Comparison of ENCODE assay signal across 16 cellular contexts in the genomic region with DNA sequence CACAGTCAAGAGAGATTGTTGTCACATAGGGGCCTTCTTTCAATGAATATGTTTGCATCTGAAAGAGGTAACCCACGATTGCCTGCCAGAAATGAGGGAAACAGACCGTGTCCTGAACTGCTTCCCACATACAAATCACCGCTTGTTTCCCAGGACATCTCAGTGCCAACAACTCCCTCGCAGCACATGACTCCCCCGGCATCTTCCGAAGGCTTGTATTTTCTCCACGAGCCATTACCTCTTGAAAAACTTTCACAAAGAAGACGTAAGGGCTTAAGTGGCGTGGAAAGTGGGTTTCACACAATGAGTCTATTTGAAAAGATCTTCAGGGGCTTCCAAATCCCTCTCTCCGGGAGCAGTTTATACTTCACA. TPM values are rescaled to one million over a fixed set of nuclear protein-coding genes. Genes with fewer than 3 reads are reported as not detected.
A peak's percentile ranks its signal among the peaks of the same experiment; 100 is the strongest.
DNase-seq lines count a peak whose midpoint lies in the region; ATAC-seq, FAIRE-seq and TF ChIP-seq lines count a peak whose summit lies in the region.
"Had no signal": no experiment of that assay in that cellular context is flagged by ENCODE, and none has a peak within 500 bp of the region (broad histone marks: within the 10 kb centered on the region; RNA-seq: fewer than 3 reads in every experiment).

No MANE protein-coding gene starts in this region.

- H3K4me1 ChIP-seq in HEK293 (ENCODE audit: control insufficient read depth, insufficient read depth, low read length) (no peaks in the 10 kb centered on the region), spleen (peaks cover 0 to 3% (median 0%) of the 10 kb centered on the region in 6 donors)

- TF ChIP-seq CTCF in HEK293 (tag by site-specific recombination; IDR thresholded peaks at IDR 0.05) (no peak), spleen (IDR thresholded peaks at IDR 0.05 in 8 of 11, conservative IDR thresholded peaks at IDR 0.05 in 3 of 11) (no peak), D721Med (IDR thresholded peaks at IDR 0.05; ENCODE audit: insufficient read depth, missing control alignments) (no peak)

- no peak for FAIRE-seq in D721Med (lab: Jason Lieb, UNC)

- H3K36me3 ChIP-seq in HEK293 (ENCODE audit: control insufficient read depth in 2 of 2, insufficient read depth in 1 of 2, low read length in 2 of 2), result no peaks in the 10 kb centered on the region
- no peaks in the 10 kb centered on the region for H3K36me3 ChIP-seq in spleen
- H3K36me3 ChIP-seq: upper lobe of left lung had no signal

- no peak for ATAC-seq in GM19455 (IDR thresholded peaks at IDR 0.05; ENCODE audit: unreplicated experiment)
- ATAC-seq in HG03457 (IDR thresholded peaks at IDR 0.05; ENCODE audit: unreplicated experiment), result no peak
- ATAC-seq: natural killer cell, Panc1, right cardiac atrium had no signal

- CTCF ChIA-PET in HEK293 (lab: Yijun Ruan, JAX), result no interaction called here

- H3K27ac ChIP-seq in HEK293 (ENCODE audit: extremely low read depth, low read depth, low read length) (no peak overlapping the region), spleen (no peak overlapping the region)
- H3K27ac ChIP-seq: GM23248, upper lobe of left lung had no signal

- intact Hi-C loops in spleen (cut with DNase I; ENCODE audit: low total_unique reads), result no loop called here

- 76 to 81% (median 78%) methylated on average over 10 of the region's 10 CpGs for WGBS in spleen, 5 donors

- DNase-seq in NCI-H69 (lab: John Stamatoyannopoulos, UW) (peak; percentile 92), glomerular visceral epithelial cell (ENCODE audit: extremely low spot score) (peak; percentile 21), spleen (peak; percentile 4), D721Med (ENCODE audit: insufficient read length, low spot score) (no peak)
- DNase-seq: activated CD4-positive, alpha-beta memory T cell treated with anti-CD3 and anti-CD28 coated beads, Interleukin-2, amount 10 ng/mL, durations not matched to agents 7 days and 5 days; DMS153; GM23248; natural killer cell; NCI-H2227 treated with DMSO at 0.1 percent for 48 hours; stimulated activated CD4-positive, alpha-beta T cell treated with anti-CD3 and anti-CD28 coated beads, Interleukin-4, amount 100 ng/mL, for 1 hour had no signal

- H3K27me3 ChIP-seq in spleen (replicated peaks in 1 of 7), result peaks cover 0 to 82% (median 22%) of the 10 kb centered on the region in 7 donors
- H3K27me3 ChIP-seq: upper lobe of left lung had no signal

- TF ChIP-seq POLR2A in spleen (IDR thresholded peaks at IDR 0.05), result no peak

- H3K4me3 ChIP-seq in HEK293 (ENCODE audit: low read depth, low read length), result no peak overlapping the region
- no peak overlapping the region for H3K4me3 ChIP-seq in spleen
- H3K4me3 ChIP-seq: GM23248, upper lobe of left lung had no signal

- POLR2A ChIA-PET in HEK293 (lab: Yijun Ruan, JAX), result no interaction called here

- no peaks in the 10 kb centered on the region for H3K9me3 ChIP-seq in HEK293 (ENCODE audit: control insufficient read depth, insufficient read depth, low read depth, low read length)
- H3K9me3 ChIP-seq in spleen, result no peaks in the 10 kb centered on the region
- H3K9me3 ChIP-seq: upper lobe of left lung had no signal

TF ChIP-seq in HEK293, 187 proteins besides CTCF, POLR2A, EP300 and RAD21:
- no peak for TF ChIP-seq ZNF544 (tag by site-specific recombination; IDR thresholded peaks at IDR 0.05)
- TF ChIP-seq ZNF510 (tag by site-specific recombination; IDR thresholded peaks at IDR 0.05; ENCODE audit: insufficient replicate concordance), result no peak
- no peak for TF ChIP-seq ZNF184 (tag by site-specific recombination; IDR thresholded peaks at IDR 0.05)
- TF ChIP-seq ZFHX2 (tag by site-specific recombination; conservative IDR thresholded peaks at IDR 0.05), result peak; percentile 55
- TF ChIP-seq GLI4 (tag by site-specific recombination; IDR thresholded peaks at IDR 0.05), result no peak
- TF ChIP-seq EGR2 (tag by site-specific recombination; IDR thresholded peaks at IDR 0.05; ENCODE audit: low read depth), result peak; percentile 67
- no peak for TF ChIP-seq ZNF624 (tag by site-specific recombination; IDR thresholded peaks at IDR 0.05)
- TF ChIP-seq ZNF157 (tag by site-specific recombination; IDR thresholded peaks at IDR 0.05), result no peak
TF ChIP-seq in HEK293: peak in this region for 2.

RNA-seq across cellular contexts. Expression of gene PDE9A, which starts 31.6 kb away (rescaled TPM):
- total RNA-seq in spleen, result 10 to 100 TPM; 15.1 to 45.5 (median 24.9) TPM
- 10 to 100 TPM in 2 of 3 donors, 1 to 10 TPM in 1; 7.9 to 33.5 (median 18.2) TPM for polyA plus RNA-seq in spleen
- total RNA-seq: GM23248 had no signal
- polyA plus RNA-seq: GM23248 had no signal
